8 cellular contexts compared by ENCODE assay signal in the genomic region with DNA sequence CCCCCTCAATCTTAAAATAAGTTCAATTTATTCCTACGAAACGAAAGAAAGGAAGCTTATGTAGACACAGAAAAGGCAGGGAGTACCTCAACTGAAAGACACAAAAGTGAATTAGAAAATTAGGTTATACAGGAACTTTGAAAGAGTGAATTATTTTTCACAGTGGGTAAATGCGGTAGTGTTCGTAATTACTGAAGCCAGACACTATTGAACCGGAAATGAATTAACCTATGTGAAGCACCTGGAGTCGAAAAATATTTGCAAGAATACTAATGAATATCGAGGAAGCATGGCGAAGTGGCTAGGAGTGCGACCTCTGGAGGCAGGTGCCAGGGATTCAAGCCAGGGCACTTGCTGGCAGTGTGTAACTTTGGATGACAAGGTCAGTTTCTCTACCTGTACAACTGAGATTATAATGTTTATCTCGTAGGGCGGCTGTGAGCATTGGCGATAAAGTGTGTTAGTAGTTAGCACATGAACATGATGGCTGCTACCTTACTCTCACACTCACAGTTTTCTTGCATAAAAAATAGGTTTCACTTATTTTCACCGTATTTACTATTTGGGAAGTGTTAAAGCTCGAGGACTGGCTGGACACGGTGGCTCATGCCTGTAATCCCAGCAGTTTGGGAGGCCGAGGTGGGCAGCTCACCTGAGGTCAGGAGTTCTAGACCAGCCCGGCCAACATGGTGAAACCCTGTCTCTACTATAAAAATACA. TPM values are rescaled to one million over a fixed set of nuclear protein-coding genes. Genes with fewer than 3 reads are reported as not detected.
DNase-seq lines count a peak whose midpoint lies in the region; ATAC-seq and TF ChIP-seq lines count a peak whose summit lies in the region.

No MANE protein-coding gene starts in this region.

- H3K9me3 ChIP-seq in DND-41 (ENCODE audit: insufficient read depth, low read length, severe bottlenecking) (no peaks in the 10 kb centered on the region), HUES48 (ENCODE audit: control insufficient read depth, insufficient read depth, low read length) (no peaks in the 10 kb centered on the region), neural progenitor cell (ENCODE audit: low read depth) (no peaks in the 10 kb centered on the region)

- H3K27me3 Mint-ChIP-seq in neural progenitor cell (ENCODE audit: insufficient read depth, low read depth) (no peaks in the 10 kb centered on the region), type B pancreatic cell (no peaks in the 10 kb centered on the region)

- peak overlapping the region; percentile 40 for H2AFZ ChIP-seq in DND-41 (ENCODE audit: low read depth, low read length)
- H2AFZ ChIP-seq in neural progenitor cell (replicated peaks), result peak overlapping the region; percentile 78

- TF ChIP-seq CTCF in DND-41 (IDR thresholded peaks at IDR 0.05; ENCODE audit: borderline replicate concordance, extremely low read depth, low read length, poor library complexity, severe bottlenecking) (peak; percentile 84), neural progenitor cell (IDR thresholded peaks at IDR 0.05) (peak; percentile 83), type B pancreatic cell (conservative IDR thresholded peaks at IDR 0.05) (peak; percentile 90)

- peak overlapping the region; percentile 32; the same call in 1 of the 2 replicates for H3K9ac ChIP-seq in DND-41 (ENCODE audit: low read depth, low read length)
- peak overlapping the region; percentile 43 for H3K9ac ChIP-seq in HUES48 (ENCODE audit: low read depth, low read length)
- no peak overlapping the region for H3K9ac ChIP-seq in neural progenitor cell

- H3K36me3 Mint-ChIP-seq in neural progenitor cell, result peaks cover 5% of the 10 kb centered on the region
- peaks cover 8% of the 10 kb centered on the region for H3K36me3 Mint-ChIP-seq in type B pancreatic cell

- H3K9me3 Mint-ChIP-seq in neural progenitor cell (peaks cover 7% of the 10 kb centered on the region), type B pancreatic cell (no peaks in the 10 kb centered on the region)

- DNase-seq in DND-41 (peak; percentile 55), RKO (ENCODE audit: low spot score) (peak; percentile 86), foreskin melanocyte (peak; percentile 64), neural progenitor cell (ENCODE audit: low spot score) (peak; percentile 62), type B pancreatic cell (ENCODE audit: extremely low spot score, unreplicated experiment) (peak; percentile 73)
- DNase-seq in activated T-helper 9 cell treated with anti-CD3 and anti-CD28 coated beads, Interleukin-2, amount 50 U/mL, for 16 hours (ENCODE audit: low read depth), result peak; percentile 58

- H3K36me3 ChIP-seq in DND-41 (ENCODE audit: insufficient read depth, low read length) (no peaks in the 10 kb centered on the region), HUES48 (ENCODE audit: control insufficient read depth, insufficient read depth, low read length) (peaks cover 7% of the 10 kb centered on the region; the same call in 1 of the 2 replicates), neural progenitor cell (no peaks in the 10 kb centered on the region)

- H3K4me1 ChIP-seq in DND-41 (ENCODE audit: insufficient read depth, low read length) (peaks cover 14% of the 10 kb centered on the region), HUES48 (ENCODE audit: control insufficient read depth, insufficient read depth, low read length) (no peaks in the 10 kb centered on the region), neural progenitor cell (no peaks in the 10 kb centered on the region)

- no peak overlapping the region for H3K27ac ChIP-seq in DND-41 (ENCODE audit: low read length)
- H3K27ac ChIP-seq in HUES48 (ENCODE audit: low read depth, low read length), result peak overlapping the region; percentile 11
- H3K27ac ChIP-seq in neural progenitor cell, result no peak overlapping the region

- H3K4me1 Mint-ChIP-seq in neural progenitor cell, result peaks cover 8% of the 10 kb centered on the region
- H3K4me1 Mint-ChIP-seq in type B pancreatic cell (ENCODE audit: unreplicated experiment), result peaks cover 5% of the 10 kb centered on the region

- peak overlapping the region; percentile 71 for H3K4me2 ChIP-seq in DND-41 (ENCODE audit: insufficient read depth, low read length)
- peak overlapping the region; percentile 88 for H3K4me2 ChIP-seq in neural progenitor cell

- H3K4me3 ChIP-seq in DND-41 (ENCODE audit: low read depth in 1 of 2, low read length in 2 of 2) (peak overlapping the region in 1 of 2 experiments; percentile 48; a peak in 3 of 4 replicates), HUES48 (ENCODE audit: low read depth, low read length) (peak overlapping the region; percentile 67), neural progenitor cell (peak overlapping the region; percentile 60)

- H3K79me2 ChIP-seq in DND-41 (ENCODE audit: insufficient read depth, low read length) (no peaks in the 10 kb centered on the region), neural progenitor cell (ENCODE audit: low read depth) (no peaks in the 10 kb centered on the region)

- H3K27ac Mint-ChIP-seq in neural progenitor cell (no peak overlapping the region), type B pancreatic cell (no peak overlapping the region)

- ATAC-seq in DND-41 (ENCODE audit: insufficient read depth, low read depth) (peak; percentile 88), GM21526 (IDR thresholded peaks at IDR 0.05; ENCODE audit: low FRiP score, unreplicated experiment) (peak; percentile 82)

- H4K20me1 ChIP-seq in DND-41 (ENCODE audit: insufficient read depth, low read length) (no peaks in the 10 kb centered on the region), neural progenitor cell (ENCODE audit: low read depth) (no peaks in the 10 kb centered on the region)

- H3K27me3 ChIP-seq in DND-41 (ENCODE audit: insufficient read depth, low read length, poor library complexity) (peaks cover 17% of the 10 kb centered on the region), HUES48 (ENCODE audit: control insufficient read depth, insufficient read depth, low read length) (no peaks in the 10 kb centered on the region), neural progenitor cell (peaks cover 8% of the 10 kb centered on the region)

- H3F3A ChIP-seq in neural progenitor cell (ENCODE audit: low read depth), result no peaks in the 10 kb centered on the region

- H3K4me3 Mint-ChIP-seq in neural progenitor cell (no peak overlapping the region), type B pancreatic cell (peak overlapping the region; percentile 93)

RNA-seq across cellular contexts. Expression of a gene that starts 0.5 kb away (rescaled TPM):
- total RNA-seq in neural progenitor cell (ENCODE audit: low replicate concordance) (4.2 and 5.1 TPM in 2 replicates), type B pancreatic cell (ENCODE audit: low replicate concordance) (17.6 and 19.3 TPM in 2 replicates)

RNA-seq across cellular contexts. Expression of a gene that starts 15.4 kb away (rescaled TPM):
- total RNA-seq in neural progenitor cell (ENCODE audit: low replicate concordance) (1,494 and 2,045 TPM in 2 replicates), type B pancreatic cell (ENCODE audit: low replicate concordance) (1,352 and 1,365 TPM in 2 replicates)

RNA-seq across cellular contexts. Expression of a gene that starts 41.3 kb away (rescaled TPM):
- total RNA-seq in neural progenitor cell (ENCODE audit: low replicate concordance) (not detected in 2 replicates), type B pancreatic cell (ENCODE audit: low replicate concordance) (0.36 and 0.39 TPM in 2 replicates)
